Comparison of ENCODE assay signal across 24 cellular contexts in genomic region chr1:62280150-62280549, GRCh38. TPM values are rescaled to one million over a fixed set of nuclear protein-coding genes. Genes with fewer than 3 reads are reported as not detected.
"Had no signal": no experiment of that assay in that cellular context is flagged by ENCODE, and none has a peak within 500 bp of the region (broad histone marks: within the 10 kb centered on the region; RNA-seq: fewer than 3 reads in every experiment).

No MANE protein-coding gene starts in this region.

- FAIRE-seq: colon had no signal

- H3K9me3 ChIP-seq: body of pancreas, left lung, neutrophil, vagina had no signal

- H3K9ac ChIP-seq: parathyroid adenoma had no signal

- H3K27me3 ChIP-seq: body of pancreas, left lung, neutrophil, transverse colon, vagina had no signal

- DNase-seq: activated CD4-positive, alpha-beta T cell treated with anti-CD3 and anti-CD28 coated beads, Interleukin-2, amount 10 ng/mL, durations not matched to agents 7 days and 5 days; activated CD8-positive, alpha-beta T cell treated with anti-CD3 and anti-CD28 coated beads, Interleukin-2, amount 10 ng/mL, durations not matched to agents 7 days and 5 days; activated naive CD4-positive, alpha-beta T cell treated with anti-CD3 and anti-CD28 coated beads for 36 hours; activated T-cell treated with anti-CD3 and anti-CD28 coated beads, Interleukin-2, amount 50 U/mL, for 24 hours; body of pancreas; central memory CD4-positive, alpha-beta T cell; foreskin melanocyte; glutamatergic neuron; left lung; naive B cell; stimulated activated CD4-positive, alpha-beta T cell treated with anti-CD3 and anti-CD28 coated beads, Interleukin-12 subunit alpha, Interleukin-12 subunit beta, amount 100 ng/mL, for 4 hours; stimulated activated CD4-positive, alpha-beta T cell treated with anti-CD3 and anti-CD28 coated beads, Interleukin-2, amount 100 ng/mL, for 24 hours; stimulated activated naive CD8-positive, alpha-beta T cell treated with anti-CD3 and anti-CD28 coated beads, Interleukin-15, Interleukin-2, amounts not matched to agents 100 U/mL and 50 U/mL, for 24 hours; T-cell; T1000; transverse colon had no signal

- H3K36me3 ChIP-seq: left lung, neutrophil, transverse colon, vagina had no signal

- H3K4me1 ChIP-seq: left lung, parathyroid adenoma had no signal

- H3K27ac ChIP-seq: left lung, neutrophil, parathyroid adenoma, transverse colon, vagina had no signal

- ATAC-seq: activated CD8-positive, alpha-beta T cell treated with anti-CD3 and anti-CD28 coated beads, Interleukin-2, amount 10 ng/mL, durations not matched to agents 7 days and 5 days; body of pancreas; left lung; stimulated activated naive CD8-positive, alpha-beta T cell treated with anti-CD3 and anti-CD28 coated beads, Interleukin-15, Interleukin-2, amounts not matched to agents 100 U/mL and 50 U/mL, for 24 hours; T-cell had no signal

- H3K4me3 ChIP-seq: body of pancreas, dorsolateral prefrontal cortex, left lung, transverse colon, vagina had no signal

RNA-seq across cellular contexts. Expression of gene KANK4, which starts 39.1 kb away (rescaled TPM):
- total RNA-seq: activated CD4-positive, alpha-beta T cell treated with anti-CD3 and anti-CD28 coated beads, Interleukin-2, amount 10 ng/mL, durations not matched to agents 7 days and 5 days; activated CD8-positive, alpha-beta T cell treated with anti-CD3 and anti-CD28 coated beads, Interleukin-2, amount 10 ng/mL, durations not matched to agents 7 days and 5 days; activated naive CD4-positive, alpha-beta T cell treated with anti-CD3 and anti-CD28 coated beads for 36 hours; activated T-helper 2 cell treated with anti-CD3 and anti-CD28 coated beads, Interferon-gamma antibody, Interleukin-2, Interleukin-4, amounts not matched to agents 10 μg/mL and 5 μg/mL and 100 μg/mL, durations not matched to agents 14 hours and 24 hours and 36 hours; mononuclear cell; renal cortical epithelial cell; T-cell had no signal
